In genomic region chr1:149175812-149176211, GRCh38 we compare ENCODE assay signal across 8 cellular contexts.
A peak's percentile ranks its signal among the peaks of the same experiment; 100 is the strongest.
DNase-seq lines count a peak whose midpoint lies in the region; ATAC-seq, FAIRE-seq and TF ChIP-seq lines count a peak whose summit lies in the region.
"Not testable (repeated sequence)": the region's sequence is repeated elsewhere in the genome, so short reads cannot be mapped to it uniquely, and the experiment has no call there.

No MANE protein-coding gene starts in this region.

- not testable (repeated sequence) for TF ChIP-seq RAD21 in IMR-90 (IDR thresholded peaks at IDR 0.05; ENCODE audit: low read length); K562 (CRISPR knock-in tag; conservative IDR thresholded peaks at IDR 0.05 in 1 of 2, IDR thresholded peaks at IDR 0.05 in 1 of 2)

- peak overlapping the region; percentile 56 for H3K4me3 Mint-ChIP-seq in CD4-positive, alpha-beta T cell
- peak overlapping the region; percentile 48 for H3K4me3 Mint-ChIP-seq in activated CD4-positive, alpha-beta T cell treated with anti-CD3 and anti-CD28 coated beads for 36 hours

- not testable (repeated sequence) for BruUV-seq in IMR-90 (replicated peaks; lab: Mats Ljungman, UMichigan); K562 (replicated peaks; lab: Mats Ljungman, UMichigan)

- H3K23ac ChIP-seq in IMR-90 (ENCODE audit: low read depth, low read length): not testable (repeated sequence)

- not testable (repeated sequence) for DNase-seq in CD4-positive, alpha-beta T cell; IMR-90; K562 (ENCODE audit: extremely low read depth in 1 of 4, low spot score in 3 of 4); fibroblast of the aortic adventitia (ENCODE audit: low read depth)
- peak; percentile 9 for DNase-seq in activated CD4-positive, alpha-beta T cell treated with anti-CD3 and anti-CD28 coated beads for 36 hours
- DNase-seq in lung (ENCODE audit: low spot score): peak; percentile 31
- DNase-seq in posterior vena cava (ENCODE audit: low spot score): peak; percentile 44
- peak; percentile 47 to 77 for DNase-seq in tibial artery

- not testable (repeated sequence) for H3K79me2 ChIP-seq in K562 (ENCODE audit: control insufficient read depth, insufficient read depth, low read length)

- H2BK5ac ChIP-seq in IMR-90 (ENCODE audit: low read depth, low read length, poor library complexity, severe bottlenecking): not testable (repeated sequence)

- not testable (repeated sequence) for FAIRE-seq in K562 (lab: Jason Lieb, UNC)

- intact Hi-C loops in CD4-positive, alpha-beta T cell (cut with DNase I, micrococcal nuclease); IMR-90 (cut with micrococcal nuclease); activated CD4-positive, alpha-beta T cell treated with anti-CD3 and anti-CD28 coated beads for 36 hours (cut with DNase I, micrococcal nuclease); K562 (cut with micrococcal nuclease); posterior vena cava (cut with DNase I); tibial artery (cut with DNase I; ENCODE audit: low total_unique reads): not testable (repeated sequence)

- POLR2A ChIA-PET in CD4-positive, alpha-beta T cell (lab: Charles Lee); IMR-90 (lab: Charles Lee; ENCODE audit: unreplicated experiment); activated CD4-positive, alpha-beta T cell treated with anti-CD3 and anti-CD28 coated beads for 36 hours (lab: Charles Lee); K562 (lab: Yijun Ruan, JAX): not testable (repeated sequence)

- not testable (repeated sequence) for H3K9ac ChIP-seq in IMR-90 (ENCODE audit: low read depth, low read length); K562 (ENCODE audit: insufficient read depth in 1 of 2, low read depth in 2 of 2, low read length in 2 of 2)

- not testable (repeated sequence) for H3K4me2 ChIP-seq in IMR-90 (ENCODE audit: low read depth, low read length); K562 (ENCODE audit: insufficient read depth, low read length)

- WGBS in IMR-90 (ENCODE audit: extremely low coverage in 2 of 2, insufficient read length in 1 of 2), 2 experiments: no CpG with 5 or more reads among the region's 21 CpGs
- WGBS in K562 (ENCODE audit: insufficient coverage, low coverage, missing lambda C conversion rate): 0% methylated on average over 4 of the region's 21 CpGs
- WGBS in lung, 2 donors: 0% methylated on average over 5 to 10 of the region's 21 CpGs

- H4K5ac ChIP-seq in IMR-90 (ENCODE audit: low read depth, low read length): not testable (repeated sequence)

- not testable (repeated sequence) for H3K79me1 ChIP-seq in IMR-90 (ENCODE audit: low read depth in 1 of 2, low read length in 2 of 2)

- H3K4ac ChIP-seq in IMR-90 (ENCODE audit: low read depth, low read length): not testable (repeated sequence)

- TF ChIP-seq EP300 in K562 (IDR thresholded peaks at IDR 0.05; ENCODE audit: low read length): not testable (repeated sequence)

- CTCF ChIA-PET in CD4-positive, alpha-beta T cell (lab: Charles Lee); IMR-90 (lab: Yijun Ruan, JAX); activated CD4-positive, alpha-beta T cell treated with anti-CD3 and anti-CD28 coated beads for 36 hours (lab: Charles Lee); K562 (lab: Yijun Ruan, JAX; ENCODE audit: low intra/inter-chr PET ratio): not testable (repeated sequence)

- in situ Hi-C loops in IMR-90 (cut with MboI; ENCODE audit: low sequenced_read_pairs): not testable (repeated sequence)
- in situ Hi-C loops in K562 (cut with MboI): loop anchor here (25.0 kb wide), 1 partner anchor 739 kb away; no protein-coding TSS in a partner anchor

- H3K27me3 ChIP-seq in CD4-positive, alpha-beta T cell (ENCODE audit: control insufficient read depth, insufficient read depth, low read length); IMR-90 (ENCODE audit: control insufficient read depth, insufficient read depth, low read length); K562 (ENCODE audit: control insufficient read depth in 2 of 2, insufficient read depth in 2 of 2, low read length in 2 of 2); lung (ENCODE audit: control insufficient read depth, insufficient read depth); tibial artery: not testable (repeated sequence)

- not testable (repeated sequence) for H3K36me3 Mint-ChIP-seq in CD4-positive, alpha-beta T cell (ENCODE audit: low read depth); activated CD4-positive, alpha-beta T cell treated with anti-CD3 and anti-CD28 coated beads for 36 hours (ENCODE audit: low read depth)

- H3K4me3 ChIP-seq in IMR-90 (ENCODE audit: insufficient read depth, low read depth, low read length) (peak overlapping the region; percentile 41; the same call in 1 of the 2 replicates), K562 (peak overlapping the region; percentile 29; the same call in 1 of the 2 replicates), fibroblast of the aortic adventitia (ENCODE audit: low read depth, low read length) (peak overlapping the region; percentile 44), tibial artery (peak overlapping the region; percentile 54 to 55)
- H3K4me3 ChIP-seq in lung: not testable (repeated sequence)

- H3K4me1 Mint-ChIP-seq in CD4-positive, alpha-beta T cell (ENCODE audit: low read depth); activated CD4-positive, alpha-beta T cell treated with anti-CD3 and anti-CD28 coated beads for 36 hours: not testable (repeated sequence)

- not testable (repeated sequence) for H2BK20ac ChIP-seq in IMR-90 (ENCODE audit: low read depth, low read length)

- not testable (repeated sequence) for H3K27me3 Mint-ChIP-seq in CD4-positive, alpha-beta T cell; activated CD4-positive, alpha-beta T cell treated with anti-CD3 and anti-CD28 coated beads for 36 hours

- H2AFZ ChIP-seq in IMR-90 (replicated peaks; ENCODE audit: low read length, poor library complexity); K562 (ENCODE audit: low read depth, low read length): not testable (repeated sequence)

- H3K9me3 Mint-ChIP-seq in CD4-positive, alpha-beta T cell; activated CD4-positive, alpha-beta T cell treated with anti-CD3 and anti-CD28 coated beads for 36 hours (ENCODE audit: low read depth): not testable (repeated sequence)

- not testable (repeated sequence) for H4K8ac ChIP-seq in IMR-90 (ENCODE audit: low read depth in 2 of 2, low read length in 2 of 2)

- not testable (repeated sequence) for TF ChIP-seq CTCF in CD4-positive, alpha-beta T cell (IDR thresholded peaks at IDR 0.05); IMR-90 (conservative IDR thresholded peaks at IDR 0.05; ENCODE audit: low read depth, low read length); K562 (IDR thresholded peaks at IDR 0.05 in 2 of 3, conservative IDR thresholded peaks at IDR 0.05 in 1 of 3; ENCODE audit: insufficient read depth in 2 of 3, low read depth in 1 of 3, low read length in 3 of 3); fibroblast of the aortic adventitia (IDR thresholded peaks at IDR 0.05; ENCODE audit: insufficient read depth, low read length); lung (IDR thresholded peaks at IDR 0.05; ENCODE audit: control extremely low read depth, extremely low read depth); tibial artery (IDR thresholded peaks at IDR 0.05)

- TF ChIP-seq POLR2A in IMR-90 (IDR thresholded peaks at IDR 0.05; ENCODE audit: low read depth, low read length); K562 (conservative IDR thresholded peaks at IDR 0.05): not testable (repeated sequence)

- not testable (repeated sequence) for H3K27ac ChIP-seq in CD4-positive, alpha-beta T cell (ENCODE audit: low read depth, low read length); IMR-90 (ENCODE audit: insufficient read depth, low read length); K562 (ENCODE audit: extremely low read depth, low read depth, low read length); lung (ENCODE audit: low read depth in 1 of 2, low read length in 1 of 2)
- peak overlapping the region; percentile 73 to 74 for H3K27ac ChIP-seq in tibial artery

- H3K56ac ChIP-seq in IMR-90 (ENCODE audit: extremely low read depth, insufficient read depth, low read length): not testable (repeated sequence)

- dilution Hi-C loops in IMR-90 (cut with HindIII; ENCODE audit: low sequenced_read_pairs, unreplicated experiment): not testable (repeated sequence)

- not testable (repeated sequence) for H3K4me1 ChIP-seq in IMR-90 (ENCODE audit: control insufficient read depth, insufficient read depth, low read length); K562 (replicated peaks in 1 of 2; ENCODE audit: control insufficient read depth in 2 of 2, insufficient read depth in 2 of 2, low read length in 2 of 2); lung (ENCODE audit: control insufficient read depth in 2 of 2, insufficient read depth in 2 of 2, low read length in 2 of 2); tibial artery

- not testable (repeated sequence) for H4K91ac ChIP-seq in IMR-90 (ENCODE audit: insufficient read depth, low read depth, low read length)

- not testable (repeated sequence) for H3K9me1 ChIP-seq in IMR-90 (ENCODE audit: insufficient read depth, low read length); K562 (ENCODE audit: control insufficient read depth, insufficient read depth, low read length)

- not testable (repeated sequence) for H2BK15ac ChIP-seq in IMR-90 (ENCODE audit: low read depth, low read length)

- H2AK5ac ChIP-seq in IMR-90 (ENCODE audit: low read depth, low read length): not testable (repeated sequence)

- H3K27ac Mint-ChIP-seq in CD4-positive, alpha-beta T cell; activated CD4-positive, alpha-beta T cell treated with anti-CD3 and anti-CD28 coated beads for 36 hours: not testable (repeated sequence)

- not testable (repeated sequence) for H2AK9ac ChIP-seq in IMR-90 (replicated peaks; ENCODE audit: low read depth, low read length, poor library complexity)

- H3K14ac ChIP-seq in IMR-90 (replicated peaks; ENCODE audit: low read depth, low read length): not testable (repeated sequence)

- H4K20me1 ChIP-seq in IMR-90 (ENCODE audit: insufficient read depth, low read length); K562 (replicated peaks; ENCODE audit: control insufficient read depth, insufficient read depth, low read length): not testable (repeated sequence)

- H3K18ac ChIP-seq in IMR-90 (ENCODE audit: low read depth, low read length): not testable (repeated sequence)

- not testable (repeated sequence) for H2BK120ac ChIP-seq in IMR-90 (ENCODE audit: low read depth, low read length)

- not testable (repeated sequence) for H3K9me3 ChIP-seq in CD4-positive, alpha-beta T cell (ENCODE audit: control insufficient read depth, low read length); IMR-90 (ENCODE audit: control insufficient read depth, insufficient read depth, low read length); K562 (replicated peaks; ENCODE audit: control insufficient read depth, insufficient read depth, low read depth, low read length); lung (ENCODE audit: control insufficient read depth in 2 of 2, insufficient read depth in 1 of 2, low read length in 1 of 2); tibial artery

- H3K36me3 ChIP-seq in IMR-90 (ENCODE audit: control insufficient read depth, insufficient read depth, low read length); K562 (ENCODE audit: control insufficient read depth, insufficient read depth, low read length); lung (ENCODE audit: control insufficient read depth in 2 of 2, insufficient read depth in 2 of 2, low read length in 2 of 2); tibial artery: not testable (repeated sequence)

- not testable (repeated sequence) for ATAC-seq in CD4-positive, alpha-beta T cell (ENCODE audit: poor library complexity); IMR-90 (ENCODE audit: low read depth); activated CD4-positive, alpha-beta T cell treated with anti-CD3 and anti-CD28 coated beads for 36 hours; K562; lung (ENCODE audit: insufficient read depth, low FRiP score)
